ENCODE assay signal across 17 cellular contexts in genomic region chr15:32794973-32795372, GRCh38.
"Had no signal": no experiment of that assay in that cellular context is flagged by ENCODE, and none has a peak within 500 bp of the region (broad histone marks: within the 10 kb centered on the region; RNA-seq: fewer than 3 reads in every experiment).

No MANE protein-coding gene starts in this region.

- ATAC-seq: activated naive CD8-positive, alpha-beta T cell treated with anti-CD3 and anti-CD28 coated beads, Interleukin-2, amount 50 U/mL, for 24 hours; foreskin keratinocyte; natural killer cell had no signal

- DNase-seq: activated naive CD4-positive, alpha-beta T cell treated with anti-CD3 and anti-CD28 coated beads for 36 hours; activated naive CD8-positive, alpha-beta T cell treated with anti-CD3 and anti-CD28 coated beads, Interleukin-2, amount 50 U/mL, for 24 hours; esophagus squamous epithelium; foreskin keratinocyte; glutamatergic neuron; mesendoderm; natural killer cell; small intestine; stimulated activated CD4-positive, alpha-beta T cell treated with anti-CD3 and anti-CD28 coated beads, Interleukin-4, amount 100 ng/mL, for 4 hours; stimulated activated CD8-positive, alpha-beta memory T cell treated with anti-CD3 and anti-CD28 coated beads, Interleukin-4, amount 100 ng/mL, for 48 hours; stimulated activated naive CD4-positive, alpha-beta T cell treated with Interleukin-2 at 50 U/mL for 16 hours; transverse colon had no signal

- H3K4me3 ChIP-seq: ascending aorta, esophagus squamous epithelium, right atrium auricular region, transverse colon had no signal

- H3K27ac ChIP-seq: ascending aorta, esophagus squamous epithelium, foreskin keratinocyte, right atrium auricular region, transverse colon had no signal

- H3K4me1 ChIP-seq: ascending aorta, esophagus squamous epithelium, foreskin keratinocyte, right atrium auricular region, transverse colon had no signal

- FAIRE-seq: colon, endometrium, small intestine, TTC549 had no signal

- H3K27me3 ChIP-seq: ascending aorta, esophagus squamous epithelium, foreskin keratinocyte, right atrium auricular region, transverse colon had no signal

- H3K36me3 ChIP-seq: ascending aorta, esophagus squamous epithelium, right atrium auricular region had no signal

- H3K9me3 ChIP-seq: ascending aorta, esophagus squamous epithelium, right atrium auricular region, transverse colon had no signal
